In genomic region chr1:110012100-110012499, GRCh38 we compare ENCODE assay signal across 11 cellular contexts. TPM values are rescaled to one million over a fixed set of nuclear protein-coding genes. Genes with fewer than 3 reads are reported as not detected.
DNase-seq lines count a peak whose midpoint lies in the region; ATAC-seq, FAIRE-seq and TF ChIP-seq lines count a peak whose summit lies in the region.
"Had no signal": no experiment of that assay in that cellular context is flagged by ENCODE, and none has a peak within 500 bp of the region (broad histone marks: within the 10 kb centered on the region; RNA-seq: fewer than 3 reads in every experiment).

No MANE protein-coding gene starts in this region.

- H2AFZ ChIP-seq in MM.1S (ENCODE audit: low read length): no peak overlapping the region

- H3K36me3 ChIP-seq in MM.1S (replicated peaks; ENCODE audit: insufficient read depth, low read length): no peaks in the 10 kb centered on the region
- H3K36me3 ChIP-seq in HAP-1 (replicated peaks): peaks cover 51% of the 10 kb centered on the region
- H3K36me3 ChIP-seq in kidney (ENCODE audit: control insufficient read depth in 1 of 2, insufficient read depth in 2 of 2, low read length in 2 of 2): peaks cover 55 to 73% of the 10 kb centered on the region in 2 donors

- H3K4me3 ChIP-seq in MM.1S (ENCODE audit: low read length) (peak overlapping the region; percentile 12; the same call in 1 of the 2 replicates), HAP-1 (no peak overlapping the region), kidney (ENCODE audit: low read length in 2 of 2) (no peak overlapping the region)

- TF ChIP-seq CTCF in MM.1S (IDR thresholded peaks at IDR 0.05; ENCODE audit: low read length) (no peak), kidney (IDR thresholded peaks at IDR 0.05; ENCODE audit: borderline replicate concordance, extremely low read depth, insufficient read depth) (no peak)

- no peaks in the 10 kb centered on the region for H3K9me3 Mint-ChIP-seq in stimulated activated memory B cell treated with anti-CD40 and anti-IgM and Interleukin-4, amounts not matched to agents 10 μg/mL and 1 μg/mL and 100 μg/mL, for 72 hours
- H3K9me3 Mint-ChIP-seq: activated naive CD4-positive, alpha-beta T cell treated with anti-CD3 and anti-CD28 coated beads, Interleukin-2, amount 50 U/mL, for 24 hours had no signal

- intact Hi-C loops in kidney (cut with DNase I): no loop called here

- H3K4me2 ChIP-seq in MM.1S (ENCODE audit: low read depth, low read length): peak overlapping the region; percentile 47

- peak overlapping the region; percentile 95 for H3K27ac Mint-ChIP-seq in stimulated activated memory B cell treated with anti-CD40 and anti-IgM and Interleukin-4, amounts not matched to agents 10 μg/mL and 1 μg/mL and 100 μg/mL, for 72 hours
- H3K27ac Mint-ChIP-seq: activated naive CD4-positive, alpha-beta T cell treated with anti-CD3 and anti-CD28 coated beads, Interleukin-2, amount 50 U/mL, for 24 hours had no signal

- in situ Hi-C loops in HAP-1 (cut with MboI; ENCODE audit: low sequenced_read_pairs): no loop called here

- no peaks in the 10 kb centered on the region for H3K27me3 Mint-ChIP-seq in stimulated activated memory B cell treated with anti-CD40 and anti-IgM and Interleukin-4, amounts not matched to agents 10 μg/mL and 1 μg/mL and 100 μg/mL, for 72 hours
- H3K27me3 Mint-ChIP-seq: activated naive CD4-positive, alpha-beta T cell treated with anti-CD3 and anti-CD28 coated beads, Interleukin-2, amount 50 U/mL, for 24 hours had no signal

- no peaks in the 10 kb centered on the region for H4K20me1 ChIP-seq in MM.1S (ENCODE audit: insufficient read depth, low read length)

- peak overlapping the region; percentile 36 for H3K4me3 Mint-ChIP-seq in stimulated activated memory B cell treated with anti-CD40 and anti-IgM and Interleukin-4, amounts not matched to agents 10 μg/mL and 1 μg/mL and 100 μg/mL, for 72 hours
- H3K4me3 Mint-ChIP-seq: activated naive CD4-positive, alpha-beta T cell treated with anti-CD3 and anti-CD28 coated beads, Interleukin-2, amount 50 U/mL, for 24 hours had no signal

- H3K4me1 Mint-ChIP-seq in stimulated activated memory B cell treated with anti-CD40 and anti-IgM and Interleukin-4, amounts not matched to agents 10 μg/mL and 1 μg/mL and 100 μg/mL, for 72 hours: peaks cover 35% of the 10 kb centered on the region

- H3K27ac ChIP-seq in MM.1S (ENCODE audit: low read length) (peak overlapping the region; percentile 77), kidney (ENCODE audit: low read depth in 2 of 2, low read length in 2 of 2) (no peak overlapping the region)
- H3K27ac ChIP-seq: 22Rv1, neutrophil had no signal

- H3K27me3 ChIP-seq in MM.1S (replicated peaks; ENCODE audit: insufficient read depth, low read length): no peaks in the 10 kb centered on the region
- no peaks in the 10 kb centered on the region for H3K27me3 ChIP-seq in HAP-1 (ENCODE audit: low read depth)
- H3K27me3 ChIP-seq: neutrophil had no signal

- peak; percentile 51 for DNase-seq in NOMO-1 treated with DMSO at 0.1 percent for 48 hours (lab: John Stamatoyannopoulos, UW; ENCODE audit: unreplicated experiment)
- no peak for DNase-seq in NOMO-1 treated with dmso at 0.1 percent for 144 hours (lab: John Stamatoyannopoulos, UW; ENCODE audit: unreplicated experiment)
- DNase-seq in MM.1S: no peak
- DNase-seq in activated CD8-positive, alpha-beta memory T cell treated with anti-CD3 and anti-CD28 coated beads, Interleukin-2, amount 50 U/mL, for 4 hours: no peak
- DNase-seq in HAP-1 (ENCODE audit: low spot score in 2 of 2): no peak
- no peak for DNase-seq in kidney

- peaks cover 5% of the 10 kb centered on the region; the same call in 1 of the 2 replicates for H3F3A ChIP-seq in MM.1S (ENCODE audit: insufficient read depth, low read length)

- no peaks in the 10 kb centered on the region for H3K9me2 ChIP-seq in MM.1S (replicated peaks; ENCODE audit: insufficient read depth, low read length)

- H3K9me3 ChIP-seq in MM.1S (replicated peaks; ENCODE audit: insufficient read depth, low read length) (no peaks in the 10 kb centered on the region), HAP-1 (no peaks in the 10 kb centered on the region), kidney (ENCODE audit: control insufficient read depth in 1 of 2, low read length in 2 of 2) (no peaks in the 10 kb centered on the region)
- H3K9me3 ChIP-seq: neutrophil had no signal

- ATAC-seq in HG02678 (IDR thresholded peaks at IDR 0.05; ENCODE audit: unreplicated experiment): peak; percentile 63
- peak; percentile 93 for ATAC-seq in stimulated activated memory B cell treated with anti-CD40 and anti-IgM and Interleukin-4, amounts not matched to agents 10 μg/mL and 1 μg/mL and 100 μg/mL, for 72 hours

- H3K9ac ChIP-seq in MM.1S (ENCODE audit: low read length): peak overlapping the region; percentile 33; the same call in 1 of the 2 replicates
- H3K9ac ChIP-seq in kidney (ENCODE audit: low read length in 2 of 2): no peak overlapping the region

- H3K79me2 ChIP-seq in MM.1S (ENCODE audit: low read length): no peaks in the 10 kb centered on the region

- FAIRE-seq in kidney (lab: Jason Lieb, UNC): no peak

- peaks cover 52% of the 10 kb centered on the region for H3K36me3 Mint-ChIP-seq in stimulated activated memory B cell treated with anti-CD40 and anti-IgM and Interleukin-4, amounts not matched to agents 10 μg/mL and 1 μg/mL and 100 μg/mL, for 72 hours

- H3K4me1 ChIP-seq in MM.1S (ENCODE audit: low read length) (peaks cover 15% of the 10 kb centered on the region), HAP-1 (peaks cover 18% of the 10 kb centered on the region), kidney (ENCODE audit: control insufficient read depth in 1 of 2, insufficient read depth in 1 of 2, low read depth in 1 of 2, low read length in 2 of 2) (peaks cover under 1 to 5% of the 10 kb centered on the region in 2 donors)

RNA-seq across cellular contexts. Expression of gene STRIP1, which starts 22.3 kb away (rescaled TPM):
- 31.1 TPM for total RNA-seq in kidney
- 9.5 TPM for polyA plus RNA-seq in kidney (ENCODE audit: insufficient read depth, low read depth, low replicate concordance)

RNA-seq across cellular contexts. Expression of gene AHCYL1, which starts 27.5 kb away (rescaled TPM):
- total RNA-seq in kidney: 125 TPM
- 103 TPM for polyA plus RNA-seq in kidney (ENCODE audit: insufficient read depth, low read depth, low replicate concordance)

RNA-seq across cellular contexts. Expression of gene ALX3, which starts 58.4 kb away (rescaled TPM):
- not detected for total RNA-seq in kidney
- not detected for polyA plus RNA-seq in kidney (ENCODE audit: insufficient read depth, low read depth, low replicate concordance)
